15 cellular contexts compared by ENCODE assay signal in the genomic region with DNA sequence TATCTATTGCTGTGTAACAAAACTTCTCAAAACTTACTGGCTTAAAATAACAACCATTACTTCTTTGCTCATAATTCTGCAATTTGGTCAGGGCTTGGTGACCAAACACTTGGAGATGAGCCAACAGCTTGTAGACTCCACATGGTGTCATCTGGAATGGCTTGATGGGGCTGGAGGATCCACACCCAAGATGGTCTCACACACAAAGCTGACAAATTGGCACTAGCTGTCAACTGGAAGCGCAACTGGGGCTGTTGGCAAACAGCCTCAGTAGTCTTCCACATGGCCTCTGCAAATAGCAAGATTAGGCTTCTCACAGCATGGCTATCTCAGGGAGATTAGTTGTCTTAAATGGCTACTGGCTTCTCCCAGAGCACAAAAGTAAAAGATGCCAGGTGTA.
"Had no signal": no experiment of that assay in that cellular context is flagged by ENCODE, and none has a peak within 500 bp of the region (broad histone marks: within the 10 kb centered on the region; RNA-seq: fewer than 3 reads in every experiment).

No MANE protein-coding gene starts in this region.

- H2AFZ ChIP-seq: neural progenitor cell had no signal

- H3K27ac ChIP-seq: body of pancreas, neural progenitor cell, pancreas, upper lobe of right lung had no signal

- H3K27ac Mint-ChIP-seq: activated naive CD4-positive, alpha-beta T cell treated with anti-CD3 and anti-CD28 coated beads, Interleukin-2, amount 50 U/mL, for 24 hours; dendritic cell treated with granulocyte-macrophage colony-stimulating factor and Interleukin-4, amounts not matched to agents 40 ng/mL and 50 ng/mL, for 4 days; effector memory CD8-positive, alpha-beta T cell; mesothelial cell of epicardium; neural progenitor cell had no signal

- H3K4me3 ChIP-seq: body of pancreas, neural progenitor cell, pancreas, upper lobe of right lung had no signal

- H3K4me1 Mint-ChIP-seq: activated naive CD4-positive, alpha-beta T cell treated with anti-CD3 and anti-CD28 coated beads, Interleukin-2, amount 50 U/mL, for 24 hours; central memory CD8-positive, alpha-beta T cell; mesothelial cell of epicardium; neural progenitor cell had no signal

- H3K9me3 ChIP-seq: body of pancreas, pancreas, upper lobe of right lung had no signal

- H3K27me3 ChIP-seq: body of pancreas, neural progenitor cell, pancreas, upper lobe of right lung had no signal

- H3K27me3 Mint-ChIP-seq: activated naive CD4-positive, alpha-beta T cell treated with anti-CD3 and anti-CD28 coated beads, Interleukin-2, amount 50 U/mL, for 24 hours; central memory CD8-positive, alpha-beta T cell had no signal

- H3K4me1 ChIP-seq: body of pancreas, neural progenitor cell, pancreas, upper lobe of right lung had no signal

- H3K4me3 Mint-ChIP-seq: activated naive CD4-positive, alpha-beta T cell treated with anti-CD3 and anti-CD28 coated beads, Interleukin-2, amount 50 U/mL, for 24 hours; central memory CD8-positive, alpha-beta T cell; dendritic cell treated with granulocyte-macrophage colony-stimulating factor and Interleukin-4, amounts not matched to agents 40 ng/mL and 50 ng/mL, for 4 days; effector memory CD8-positive, alpha-beta T cell; mesothelial cell of epicardium; neural progenitor cell had no signal

- DNase-seq: activated CD4-positive, alpha-beta T cell treated with anti-CD3 and anti-CD28 coated beads, Interleukin-2, amount 50 U/mL, for 4 hours; activated CD4-positive, CD25-positive, alpha-beta regulatory T cell treated with anti-CD3 and anti-CD28 coated beads, Interleukin-2, amount 50 U/mL, for 72 hours; activated T-cell treated with anti-CD3 and anti-CD28 coated beads, Interleukin-2, amount 50 U/mL, for 1 hour; body of pancreas; effector memory CD8-positive, alpha-beta T cell; pancreas; stimulated activated CD4-positive, alpha-beta T cell treated with anti-CD3 and anti-CD28 coated beads, Interleukin-4, amount 100 ng/mL, for 1 hour; stimulated activated CD8-positive, alpha-beta memory T cell treated with anti-CD3 and anti-CD28 coated beads, Interleukin-4, amount 100 ng/mL, for 48 hours; stimulated activated naive CD8-positive, alpha-beta T cell treated with anti-CD3 and anti-CD28 coated beads, Interleukin-15, Interleukin-2, amounts not matched to agents 100 U/mL and 50 U/mL, for 24 hours; upper lobe of right lung had no signal

- H3K36me3 Mint-ChIP-seq: activated naive CD4-positive, alpha-beta T cell treated with anti-CD3 and anti-CD28 coated beads, Interleukin-2, amount 50 U/mL, for 24 hours; mesothelial cell of epicardium; neural progenitor cell had no signal

- H3K36me3 ChIP-seq: neural progenitor cell, pancreas, upper lobe of right lung had no signal

- H3K9me3 Mint-ChIP-seq: activated naive CD4-positive, alpha-beta T cell treated with anti-CD3 and anti-CD28 coated beads, Interleukin-2, amount 50 U/mL, for 24 hours; central memory CD8-positive, alpha-beta T cell; dendritic cell treated with granulocyte-macrophage colony-stimulating factor and Interleukin-4, amounts not matched to agents 40 ng/mL and 50 ng/mL, for 4 days; effector memory CD8-positive, alpha-beta T cell; mesothelial cell of epicardium; neural progenitor cell had no signal

- H3K9ac ChIP-seq: neural progenitor cell had no signal

- H3K4me2 ChIP-seq: neural progenitor cell had no signal
